8 cellular contexts compared by ENCODE assay signal in the genomic region with DNA sequence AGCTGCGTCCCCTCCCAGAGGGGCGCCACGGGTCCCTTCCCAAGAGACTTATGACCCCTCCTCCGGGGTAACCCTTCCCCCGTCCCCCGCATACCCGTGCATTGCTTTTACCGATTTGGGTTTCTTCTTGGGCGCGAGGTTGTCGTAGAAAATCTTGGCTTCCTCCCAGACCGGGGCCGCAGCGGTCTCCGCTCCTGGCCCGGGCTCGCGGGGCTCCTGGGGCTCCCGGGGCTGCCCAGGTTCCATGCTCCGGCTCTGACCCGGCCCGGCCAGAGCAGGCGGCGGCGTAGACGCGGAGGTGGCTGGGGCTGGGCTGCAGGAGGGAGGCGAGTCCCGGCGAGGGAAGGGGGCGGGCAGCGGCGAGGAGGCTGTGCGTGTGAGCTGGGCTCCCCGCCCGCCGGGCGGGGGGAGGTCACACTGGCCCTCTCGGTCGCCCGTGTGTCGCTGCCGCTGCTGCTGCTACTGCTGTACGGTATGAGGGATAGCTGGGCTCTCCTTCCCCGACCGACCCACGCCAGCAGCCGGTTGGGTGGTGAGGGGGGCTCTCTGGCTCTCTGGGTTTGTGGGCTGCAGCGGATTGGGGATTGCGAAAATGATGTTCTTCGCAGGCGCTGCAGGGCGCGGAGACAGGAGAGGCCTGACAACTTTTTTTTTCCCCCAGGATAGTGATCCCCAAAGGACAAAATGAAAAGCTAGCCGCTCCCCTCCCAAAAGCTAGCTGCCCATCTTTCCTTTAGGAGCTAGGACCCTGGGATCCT. TPM values are rescaled to one million over a fixed set of nuclear protein-coding genes. Genes with fewer than 3 reads are reported as not detected.
DNase-seq lines count a peak whose midpoint lies in the region; ATAC-seq and TF ChIP-seq lines count a peak whose summit lies in the region.

NT5C1A (minus strand) TSS at position 315 of the 758 bp plus-strand sequence; CDS start at position 246, 69 bp downstream.

- no peaks in the 10 kb centered on the region for H3K9me3 Mint-ChIP-seq in CD4-positive, alpha-beta memory T cell
- H3K9me3 Mint-ChIP-seq in activated naive CD8-positive, alpha-beta T cell (ENCODE audit: low read depth) = no peaks in the 10 kb centered on the region

- H3K36me3 Mint-ChIP-seq in CD4-positive, alpha-beta memory T cell = no peaks in the 10 kb centered on the region
- H3K36me3 Mint-ChIP-seq in activated naive CD8-positive, alpha-beta T cell = no peaks in the 10 kb centered on the region

- no peak for TF ChIP-seq CTCF in left ventricle myocardium inferior (IDR thresholded peaks at IDR 0.05; ENCODE audit: borderline replicate concordance)

- peak within 1 kb of the TSS; percentile 57 to 78 (median 69) for H3K4me3 Mint-ChIP-seq in CD4-positive, alpha-beta memory T cell
- H3K4me3 Mint-ChIP-seq in activated naive CD8-positive, alpha-beta T cell = peak within 1 kb of the TSS; percentile 72

- ATAC-seq in HG03354 (IDR thresholded peaks at IDR 0.05; ENCODE audit: poor library complexity, severe bottlenecking, unreplicated experiment) (no peak), HG03108 (IDR thresholded peaks at IDR 0.05; ENCODE audit: unreplicated experiment) (no peak)

- no peaks in the 10 kb centered on the region for H3K9me3 ChIP-seq in CD4-positive, alpha-beta memory T cell (ENCODE audit: control insufficient read depth in 1 of 2, low read length in 2 of 2)
- H3K9me3 ChIP-seq in left ventricle myocardium inferior (replicated peaks) = no peaks in the 10 kb centered on the region

- H3K27me3 Mint-ChIP-seq in CD4-positive, alpha-beta memory T cell = peaks cover 14 to 17% of the 10 kb centered on the region in 2 donors
- peaks cover 24% of the 10 kb centered on the region for H3K27me3 Mint-ChIP-seq in activated naive CD8-positive, alpha-beta T cell

- CTCF ChIA-PET in CD4-positive, alpha-beta memory T cell (lab: Charles Lee; ENCODE audit: partially characterized antibody) = interaction anchor here (0.8 to 6.9 kb wide), 23 partner anchors 8 to 93 kb away, joined by 3 to 103 read pairs (median 7); partner anchors contain the start of gene HPCAL4

- POLR2A ChIA-PET in CD4-positive, alpha-beta memory T cell (lab: Charles Lee; ENCODE audit: partially characterized antibody) = interaction anchor here (0.7 to 7.5 kb wide), 7 partner anchors 9 to 67 kb away, joined by 3 to 62 read pairs (median 8); partner anchors contain the start of genes HPCAL4 and PPIE

- peaks cover 17% of the 10 kb centered on the region for H3K27me3 ChIP-seq in CD4-positive, alpha-beta memory T cell (ENCODE audit: insufficient read depth, low read length)
- peaks cover 19% of the 10 kb centered on the region for H3K27me3 ChIP-seq in left ventricle myocardium inferior (ENCODE audit: low read depth)

- peaks cover 18% of the 10 kb centered on the region for H3K4me1 ChIP-seq in CD4-positive, alpha-beta memory T cell (ENCODE audit: insufficient read depth, low read length)
- H3K4me1 ChIP-seq in left ventricle myocardium inferior = peaks cover 59% of the 10 kb centered on the region

- H3K27ac ChIP-seq in CD4-positive, alpha-beta memory T cell (ENCODE audit: low read depth, low read length) = no peak within 1 kb of the TSS
- H3K27ac ChIP-seq in left ventricle myocardium inferior (replicated peaks) = peak within 1 kb of the TSS; percentile 92

- intact Hi-C loops in CD4-positive, alpha-beta memory T cell (cut with micrococcal nuclease) = loop anchor here (1.0 kb wide), 1 partner anchor 48 kb away; no protein-coding TSS in a partner anchor
- intact Hi-C loops in left ventricle myocardium inferior (cut with micrococcal nuclease) = no loop called here

- DNase-seq in CD4-positive, alpha-beta memory T cell = peak in 3 of 5 donors; percentile 25 to 34 (median 31)
- peak; percentile 33 for DNase-seq in KBM-7
- DNase-seq in left ventricle myocardium inferior = peak; percentile 76
- peak; percentile 70 for DNase-seq in retina
- no peak for DNase-seq in NCI-H187 (lab: John Stamatoyannopoulos, UW)

- peak within 1 kb of the TSS in 1 of 7 donors; percentile 11 for H3K27ac Mint-ChIP-seq in CD4-positive, alpha-beta memory T cell
- no peak within 1 kb of the TSS for H3K27ac Mint-ChIP-seq in activated naive CD8-positive, alpha-beta T cell

- in situ Hi-C loops in KBM-7 (cut with MboI; ENCODE audit: low pct_unique_long_range_greater_than_20kb, low sequenced_read_pairs) = no loop called here

- H3K36me3 ChIP-seq in CD4-positive, alpha-beta memory T cell (ENCODE audit: insufficient read depth, low read length) = no peaks in the 10 kb centered on the region
- H3K36me3 ChIP-seq in left ventricle myocardium inferior = no peaks in the 10 kb centered on the region

- peaks cover 0 to 7% (median 5%) of the 10 kb centered on the region in 4 donors for H3K4me1 Mint-ChIP-seq in CD4-positive, alpha-beta memory T cell
- peaks cover 12% of the 10 kb centered on the region for H3K4me1 Mint-ChIP-seq in activated naive CD8-positive, alpha-beta T cell (ENCODE audit: low read depth)

- no peak within 1 kb of the TSS for H3K4me3 ChIP-seq in CD4-positive, alpha-beta memory T cell (ENCODE audit: low read length in 2 of 2)
- H3K4me3 ChIP-seq in left ventricle myocardium inferior = peak within 1 kb of the TSS; percentile 76

RNA-seq across cellular contexts. Expression of gene NT5C1A, which starts in this region (rescaled TPM):
- under 1 TPM; 0.29 to 0.42 TPM for total RNA-seq in CD4-positive, alpha-beta memory T cell
- not detected for polyA plus RNA-seq in CD4-positive, alpha-beta memory T cell
- 26.8 TPM for total RNA-seq in left ventricle myocardium inferior

Comparison
In these comparisons a context has a peak if more than half of its experiments do, and no peak if none do; other contexts are left out.
1. RNA of gene NT5C1A (total RNA-seq): 26.8 TPM in left ventricle myocardium inferior (single experiment); 0.29 to 0.42 TPM in CD4-positive, alpha-beta memory T cell; every median in the first group is over 10 times any median in the second.
2. Peak in DNase-seq in CD4-positive, alpha-beta memory T cell; RNA of the gene not detected or under 1 TPM.
3. DNase-seq: peak in KBM-7 (single experiment), left ventricle myocardium inferior (single experiment) and retina (single experiment); none in NCI-H187 (0 of 2).